ENCODE assay signal across 1 cellular context in genomic region chr14:69803753-69804152, GRCh38.
TF ChIP-seq lines count a peak whose summit lies in the region.

No MANE protein-coding gene starts in this region.

TF ChIP-seq in GM23338, 12 proteins besides CTCF, POLR2A, EP300 and RAD21 (continued from another document):
- TF ChIP-seq, protein P1, sequence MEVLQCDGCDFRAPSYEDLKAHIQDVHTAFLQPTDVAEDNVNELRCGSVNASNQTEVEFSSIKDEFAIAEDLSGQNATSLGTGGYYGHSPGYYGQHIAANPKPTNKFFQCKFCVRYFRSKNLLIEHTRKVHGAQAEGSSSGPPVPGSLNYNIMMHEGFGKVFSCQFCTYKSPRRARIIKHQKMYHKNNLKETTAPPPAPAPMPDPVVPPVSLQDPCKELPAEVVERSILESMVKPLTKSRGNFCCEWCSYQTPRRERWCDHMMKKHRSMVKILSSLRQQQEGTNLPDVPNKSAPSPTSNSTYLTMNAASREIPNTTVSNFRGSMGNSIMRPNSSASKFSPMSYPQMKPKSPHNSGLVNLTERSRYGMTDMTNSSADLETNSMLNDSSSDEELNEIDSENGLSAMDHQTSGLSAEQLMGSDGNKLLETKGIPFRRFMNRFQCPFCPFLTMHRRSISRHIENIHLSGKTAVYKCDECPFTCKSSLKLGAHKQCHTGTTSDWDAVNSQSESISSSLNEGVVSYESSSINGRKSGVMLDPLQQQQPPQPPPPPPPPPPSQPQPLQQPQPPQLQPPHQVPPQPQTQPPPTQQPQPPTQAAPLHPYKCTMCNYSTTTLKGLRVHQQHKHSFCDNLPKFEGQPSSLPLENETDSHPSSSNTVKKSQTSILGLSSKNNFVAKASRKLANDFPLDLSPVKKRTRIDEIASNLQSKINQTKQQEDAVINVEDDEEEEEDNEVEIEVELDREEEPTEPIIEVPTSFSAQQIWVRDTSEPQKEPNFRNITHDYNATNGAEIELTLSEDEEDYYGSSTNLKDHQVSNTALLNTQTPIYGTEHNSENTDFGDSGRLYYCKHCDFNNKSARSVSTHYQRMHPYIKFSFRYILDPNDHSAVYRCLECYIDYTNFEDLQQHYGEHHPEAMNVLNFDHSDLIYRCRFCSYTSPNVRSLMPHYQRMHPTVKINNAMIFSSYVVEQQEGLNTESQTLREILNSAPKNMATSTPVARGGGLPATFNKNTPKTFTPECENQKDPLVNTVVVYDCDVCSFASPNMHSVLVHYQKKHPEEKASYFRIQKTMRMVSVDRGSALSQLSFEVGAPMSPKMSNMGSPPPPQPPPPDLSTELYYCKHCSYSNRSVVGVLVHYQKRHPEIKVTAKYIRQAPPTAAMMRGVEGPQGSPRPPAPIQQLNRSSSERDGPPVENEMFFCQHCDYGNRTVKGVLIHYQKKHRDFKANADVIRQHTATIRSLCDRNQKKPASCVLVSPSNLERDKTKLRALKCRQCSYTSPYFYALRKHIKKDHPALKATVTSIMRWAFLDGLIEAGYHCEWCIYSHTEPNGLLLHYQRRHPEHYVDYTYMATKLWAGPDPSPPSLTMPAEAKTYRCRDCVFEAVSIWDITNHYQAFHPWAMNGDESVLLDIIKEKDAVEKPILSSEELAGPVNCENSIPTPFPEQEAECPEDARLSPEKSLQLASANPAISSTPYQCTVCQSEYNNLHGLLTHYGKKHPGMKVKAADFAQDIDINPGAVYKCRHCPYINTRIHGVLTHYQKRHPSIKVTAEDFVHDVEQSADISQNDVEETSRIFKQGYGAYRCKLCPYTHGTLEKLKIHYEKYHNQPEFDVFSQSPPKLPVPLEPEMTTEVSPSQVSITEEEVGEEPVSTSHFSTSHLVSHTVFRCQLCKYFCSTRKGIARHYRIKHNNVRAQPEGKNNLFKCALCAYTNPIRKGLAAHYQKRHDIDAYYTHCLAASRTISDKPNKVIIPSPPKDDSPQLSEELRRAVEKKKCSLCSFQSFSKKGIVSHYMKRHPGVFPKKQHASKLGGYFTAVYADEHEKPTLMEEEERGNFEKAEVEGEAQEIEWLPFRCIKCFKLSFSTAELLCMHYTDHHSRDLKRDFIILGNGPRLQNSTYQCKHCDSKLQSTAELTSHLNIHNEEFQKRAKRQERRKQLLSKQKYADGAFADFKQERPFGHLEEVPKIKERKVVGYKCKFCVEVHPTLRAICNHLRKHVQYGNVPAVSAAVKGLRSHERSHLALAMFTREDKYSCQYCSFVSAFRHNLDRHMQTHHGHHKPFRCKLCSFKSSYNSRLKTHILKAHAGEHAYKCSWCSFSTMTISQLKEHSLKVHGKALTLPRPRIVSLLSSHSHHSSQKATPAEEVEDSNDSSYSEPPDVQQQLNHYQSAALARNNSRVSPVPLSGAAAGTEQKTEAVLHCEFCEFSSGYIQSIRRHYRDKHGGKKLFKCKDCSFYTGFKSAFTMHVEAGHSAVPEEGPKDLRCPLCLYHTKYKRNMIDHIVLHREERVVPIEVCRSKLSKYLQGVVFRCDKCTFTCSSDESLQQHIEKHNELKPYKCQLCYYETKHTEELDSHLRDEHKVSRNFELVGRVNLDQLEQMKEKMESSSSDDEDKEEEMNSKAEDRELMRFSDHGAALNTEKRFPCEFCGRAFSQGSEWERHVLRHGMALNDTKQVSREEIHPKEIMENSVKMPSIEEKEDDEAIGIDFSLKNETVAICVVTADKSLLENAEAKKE (CRISPR knock-in tag; IDR thresholded peaks at IDR 0.05), result no peak
- TF ChIP-seq ZNF114 (CRISPR knock-in tag; IDR thresholded peaks at IDR 0.05), result no peak
